Comparison of ENCODE assay signal across 18 cellular contexts in the genomic region with DNA sequence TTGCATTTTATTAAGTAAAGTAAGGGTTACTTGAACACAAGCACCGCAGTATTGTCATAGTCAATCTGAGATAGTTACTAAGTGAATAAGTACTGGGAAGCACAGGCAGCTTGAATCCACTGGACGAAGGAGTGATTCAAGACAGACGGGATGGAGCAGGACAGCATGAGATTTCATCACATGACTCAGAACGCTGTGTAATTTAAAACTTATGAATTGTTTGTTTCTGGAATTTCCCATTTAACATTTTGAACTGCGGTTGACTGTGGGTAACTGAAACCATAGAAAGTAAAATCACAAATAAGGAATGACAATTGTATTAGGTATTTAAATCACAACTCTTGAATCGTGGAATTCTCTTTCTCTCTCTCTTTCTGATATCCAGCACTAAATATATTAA.
A peak's percentile ranks its signal among the peaks of the same experiment; 100 is the strongest.
DNase-seq lines count a peak whose midpoint lies in the region; ATAC-seq and TF ChIP-seq lines count a peak whose summit lies in the region.
"Had no signal": no experiment of that assay in that cellular context is flagged by ENCODE, and none has a peak within 500 bp of the region (broad histone marks: within the 10 kb centered on the region; RNA-seq: fewer than 3 reads in every experiment).

No MANE protein-coding gene starts in this region.

- H3K9me3 Mint-ChIP-seq in natural killer cell = peaks cover 11 to 17% of the 10 kb centered on the region in 2 donors

- H3K27ac ChIP-seq in RWPE2 (ENCODE audit: poor library complexity, severe bottlenecking) (no peak overlapping the region), dorsolateral prefrontal cortex (no peak overlapping the region)
- H3K27ac ChIP-seq: RWPE1, testis had no signal

- H3K4me1 Mint-ChIP-seq in natural killer cell = no peaks in the 10 kb centered on the region
- H3K4me1 Mint-ChIP-seq: activated CD4-positive, alpha-beta memory T cell treated with anti-CD3 and anti-CD28 coated beads, Interleukin-2, amount 10 ng/mL, durations not matched to agents 7 days and 5 days had no signal

- intact Hi-C loops in natural killer cell (cut with micrococcal nuclease) (no loop called here), dorsolateral prefrontal cortex (cut with DNase I) (no loop called here)

- H3K9me3 ChIP-seq in RWPE2 (ENCODE audit: severe bottlenecking) = no peaks in the 10 kb centered on the region
- H3K9me3 ChIP-seq: testis had no signal

- H3K36me3 ChIP-seq in RWPE2 (ENCODE audit: low read depth) = no peaks in the 10 kb centered on the region

- ATAC-seq in RWPE2 (ENCODE audit: low read depth) = peak; percentile 86
- ATAC-seq in esophagus mucosa = peak; percentile 78
- no peak for ATAC-seq in natural killer cell
- ATAC-seq: K562 had no signal

- no peak overlapping the region for H3K27ac Mint-ChIP-seq in natural killer cell
- H3K27ac Mint-ChIP-seq: activated CD4-positive, alpha-beta memory T cell treated with anti-CD3 and anti-CD28 coated beads, Interleukin-2, amount 10 ng/mL, durations not matched to agents 7 days and 5 days; activated T-helper 2 cell treated with anti-CD3 and anti-CD28 coated beads, Interferon-gamma antibody, Interleukin-2, Interleukin-4, amounts not matched to agents 10 μg/mL and 5 μg/mL and 100 μg/mL, durations not matched to agents 14 hours and 24 hours and 36 hours had no signal

- peak; percentile 65 for DNase-seq in H4 (ENCODE audit: low spot score)
- DNase-seq in RWPE2 (ENCODE audit: low spot score) = no peak
- DNase-seq in skeletal muscle cell (ENCODE audit: low read depth) = peak; percentile 4
- DNase-seq in SK-N-DZ (ENCODE audit: low spot score) = no peak
- DNase-seq in NCI-H510A (lab: John Stamatoyannopoulos, UW) = no peak
- DNase-seq in natural killer cell = no peak
- no peak for DNase-seq in dorsolateral prefrontal cortex
- DNase-seq: activated CD4-positive, alpha-beta memory T cell treated with anti-CD3 and anti-CD28 coated beads, Interleukin-2, amount 10 ng/mL, durations not matched to agents 7 days and 5 days; aorta; mesendoderm; NCI-H146; NCI-H526; stimulated activated CD4-positive, alpha-beta T cell treated with anti-CD3 and anti-CD28 coated beads, Interleukin-15, amount 100 ng/mL, for 24 hours; testis had no signal

- no peak overlapping the region for H3K4me3 Mint-ChIP-seq in natural killer cell
- H3K4me3 Mint-ChIP-seq: activated CD4-positive, alpha-beta memory T cell treated with anti-CD3 and anti-CD28 coated beads, Interleukin-2, amount 10 ng/mL, durations not matched to agents 7 days and 5 days had no signal

- no peaks in the 10 kb centered on the region for H3K27me3 Mint-ChIP-seq in natural killer cell (ENCODE audit: low read depth in 2 of 2)
- H3K27me3 Mint-ChIP-seq: activated CD4-positive, alpha-beta memory T cell treated with anti-CD3 and anti-CD28 coated beads, Interleukin-2, amount 10 ng/mL, durations not matched to agents 7 days and 5 days had no signal

- H3K27me3 ChIP-seq in RWPE2 (ENCODE audit: insufficient read depth, poor library complexity, severe bottlenecking) (no peaks in the 10 kb centered on the region), dorsolateral prefrontal cortex (no peaks in the 10 kb centered on the region)
- H3K27me3 ChIP-seq: testis had no signal

- H3K4me3 ChIP-seq in RWPE2 (ENCODE audit: severe bottlenecking) (no peak overlapping the region), skeletal muscle cell (ENCODE audit: low read depth, low read length) (no peak overlapping the region), dorsolateral prefrontal cortex (no peak overlapping the region)
- H3K4me3 ChIP-seq: K562, testis had no signal

- no peaks in the 10 kb centered on the region for H3K4me1 ChIP-seq in RWPE2 (ENCODE audit: insufficient read depth, poor library complexity, severe bottlenecking)
- H3K4me1 ChIP-seq: testis had no signal

- H3K36me3 Mint-ChIP-seq in natural killer cell = no peaks in the 10 kb centered on the region

- TF ChIP-seq CTCF in RWPE2 (IDR thresholded peaks at IDR 0.05; ENCODE audit: poor library complexity, severe bottlenecking) (no peak), natural killer cell (IDR thresholded peaks at IDR 0.05) (no peak), dorsolateral prefrontal cortex (IDR thresholded peaks at IDR 0.05 in 54 of 56, conservative IDR thresholded peaks at IDR 0.05 in 2 of 56; ENCODE audit: low read depth in 1 of 56, partially characterized antibody in 56 of 56) (no peak)

Comparison
In these comparisons a context has a peak if more than half of its experiments do, and no peak if none do; other contexts are left out.
1. DNase-seq: peak in H4 (single experiment) and skeletal muscle cell (single experiment); none in RWPE2 (single experiment), SK-N-DZ (single experiment), NCI-H510A (single experiment), natural killer cell (single experiment) and dorsolateral prefrontal cortex (0 of 10).
2. ATAC-seq: peak in RWPE2 (single experiment) and esophagus mucosa (single experiment); none in natural killer cell (0 of 3).